ENCODE assay signal across 15 cellular contexts in the genomic region with DNA sequence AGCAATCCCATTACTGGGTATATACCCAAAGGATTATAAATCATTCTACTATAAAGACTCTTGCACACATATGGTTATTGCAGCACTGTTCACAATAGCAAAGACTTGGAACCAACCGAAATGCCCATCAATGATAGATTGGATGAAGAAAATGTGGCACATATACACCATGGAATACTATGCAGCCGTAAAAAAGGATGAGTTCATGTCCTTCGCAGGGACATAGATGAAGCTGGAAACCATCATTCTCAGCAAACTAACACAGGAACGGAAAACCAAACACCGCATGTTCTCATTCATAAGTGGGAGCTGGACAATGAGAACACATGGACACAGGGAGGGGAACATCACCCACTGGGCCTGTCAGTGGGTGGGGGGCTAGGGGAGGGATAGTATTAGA. TPM values are rescaled to one million over a fixed set of nuclear protein-coding genes. Genes with fewer than 3 reads are reported as not detected.
"Had no signal": no experiment of that assay in that cellular context is flagged by ENCODE, and none has a peak within 500 bp of the region (broad histone marks: within the 10 kb centered on the region; RNA-seq: fewer than 3 reads in every experiment).

No MANE protein-coding gene starts in this region.

RNA-seq across cellular contexts. Expression of a gene that starts 2.9 kb away (rescaled TPM):
- total RNA-seq: activated B cell treated with CpG ODN at 0.5 μM for 24 hours; activated CD4-positive, alpha-beta memory T cell treated with anti-CD3 and anti-CD28 coated beads for 36 hours; activated CD4-positive, alpha-beta memory T cell treated with anti-CD3 and anti-CD28 coated beads, Interleukin-2, amount 10 ng/mL, durations not matched to agents 7 days and 5 days; activated CD4-positive, alpha-beta T cell treated with anti-CD3 and anti-CD28 coated beads for 36 hours; activated CD4-positive, alpha-beta T cell treated with anti-CD3 and anti-CD28 coated beads, Interleukin-2, amount 10 ng/mL, durations not matched to agents 24 days and 14 days; activated CD4-positive, alpha-beta T cell treated with anti-CD3 and anti-CD28 coated beads, Interleukin-2, amount 10 ng/mL, durations not matched to agents 7 days and 5 days; activated CD8-positive, alpha-beta memory T cell treated with anti-CD3 and anti-CD28 coated beads for 36 hours; activated CD8-positive, alpha-beta memory T cell treated with anti-CD3 and anti-CD28 coated beads, Interleukin-2, amount 10 ng/mL, durations not matched to agents 7 days and 5 days; activated CD8-positive, alpha-beta T cell treated with anti-CD3 and anti-CD28 coated beads for 36 hours; activated CD8-positive, alpha-beta T cell treated with anti-CD3 and anti-CD28 coated beads, Interleukin-2, amount 10 ng/mL, durations not matched to agents 7 days and 5 days; T-cell; T-helper 1 cell treated with Interleukin-12 subunit alpha and Interleukin-12 subunit beta and Interleukin-4 antibody, amounts not matched to agents 30 ng/mL and 1 ng/mL, for 36 hours; T-helper 17 cell; T-helper 2 cell treated with Interferon-gamma antibody and Interleukin-4, amounts not matched to agents 100 ng/mL and 5 ng/mL, for 36 hours; WTC11 had no signal

RNA-seq across cellular contexts. Expression of a gene that starts 18.4 kb away (rescaled TPM):
- total RNA-seq: activated B cell treated with CpG ODN at 0.5 μM for 24 hours; activated CD4-positive, alpha-beta memory T cell treated with anti-CD3 and anti-CD28 coated beads for 36 hours; activated CD4-positive, alpha-beta memory T cell treated with anti-CD3 and anti-CD28 coated beads, Interleukin-2, amount 10 ng/mL, durations not matched to agents 7 days and 5 days; activated CD4-positive, alpha-beta T cell treated with anti-CD3 and anti-CD28 coated beads for 36 hours; activated CD4-positive, alpha-beta T cell treated with anti-CD3 and anti-CD28 coated beads, Interleukin-2, amount 10 ng/mL, durations not matched to agents 24 days and 14 days; activated CD4-positive, alpha-beta T cell treated with anti-CD3 and anti-CD28 coated beads, Interleukin-2, amount 10 ng/mL, durations not matched to agents 7 days and 5 days; activated CD8-positive, alpha-beta memory T cell treated with anti-CD3 and anti-CD28 coated beads for 36 hours; activated CD8-positive, alpha-beta memory T cell treated with anti-CD3 and anti-CD28 coated beads, Interleukin-2, amount 10 ng/mL, durations not matched to agents 7 days and 5 days; activated CD8-positive, alpha-beta T cell treated with anti-CD3 and anti-CD28 coated beads for 36 hours; activated CD8-positive, alpha-beta T cell treated with anti-CD3 and anti-CD28 coated beads, Interleukin-2, amount 10 ng/mL, durations not matched to agents 7 days and 5 days; T-cell; T-helper 1 cell treated with Interleukin-12 subunit alpha and Interleukin-12 subunit beta and Interleukin-4 antibody, amounts not matched to agents 30 ng/mL and 1 ng/mL, for 36 hours; T-helper 17 cell; T-helper 2 cell treated with Interferon-gamma antibody and Interleukin-4, amounts not matched to agents 100 ng/mL and 5 ng/mL, for 36 hours; WTC11 had no signal

RNA-seq across cellular contexts. Expression of a gene that starts 57.3 kb away (rescaled TPM):
- total RNA-seq: activated B cell treated with CpG ODN at 0.5 μM for 24 hours; activated CD4-positive, alpha-beta memory T cell treated with anti-CD3 and anti-CD28 coated beads for 36 hours; activated CD4-positive, alpha-beta memory T cell treated with anti-CD3 and anti-CD28 coated beads, Interleukin-2, amount 10 ng/mL, durations not matched to agents 7 days and 5 days; activated CD4-positive, alpha-beta T cell treated with anti-CD3 and anti-CD28 coated beads for 36 hours; activated CD4-positive, alpha-beta T cell treated with anti-CD3 and anti-CD28 coated beads, Interleukin-2, amount 10 ng/mL, durations not matched to agents 24 days and 14 days; activated CD4-positive, alpha-beta T cell treated with anti-CD3 and anti-CD28 coated beads, Interleukin-2, amount 10 ng/mL, durations not matched to agents 7 days and 5 days; activated CD8-positive, alpha-beta memory T cell treated with anti-CD3 and anti-CD28 coated beads for 36 hours; activated CD8-positive, alpha-beta memory T cell treated with anti-CD3 and anti-CD28 coated beads, Interleukin-2, amount 10 ng/mL, durations not matched to agents 7 days and 5 days; activated CD8-positive, alpha-beta T cell treated with anti-CD3 and anti-CD28 coated beads for 36 hours; activated CD8-positive, alpha-beta T cell treated with anti-CD3 and anti-CD28 coated beads, Interleukin-2, amount 10 ng/mL, durations not matched to agents 7 days and 5 days; T-cell; T-helper 1 cell treated with Interleukin-12 subunit alpha and Interleukin-12 subunit beta and Interleukin-4 antibody, amounts not matched to agents 30 ng/mL and 1 ng/mL, for 36 hours; T-helper 17 cell; T-helper 2 cell treated with Interferon-gamma antibody and Interleukin-4, amounts not matched to agents 100 ng/mL and 5 ng/mL, for 36 hours; WTC11 had no signal
